16 cellular contexts compared by ENCODE assay signal in genomic region chr1:56434659-56435202, GRCh38.
DNase-seq lines count a peak whose midpoint lies in the region; ATAC-seq and TF ChIP-seq lines count a peak whose summit lies in the region.
"Had no signal": no experiment of that assay in that cellular context is flagged by ENCODE, and none has a peak within 500 bp of the region (broad histone marks: within the 10 kb centered on the region; RNA-seq: fewer than 3 reads in every experiment).

No MANE protein-coding gene starts in this region.

- H4K91ac ChIP-seq in trophoblast cell (ENCODE audit: low read depth, low read length), result no peak overlapping the region

- H3K9me3 Mint-ChIP-seq in endodermal cell, result no peaks in the 10 kb centered on the region

- H3K4me3 Mint-ChIP-seq in endodermal cell, result no peak overlapping the region
- H3K4me3 Mint-ChIP-seq: CD4-positive, alpha-beta memory T cell had no signal

- DNase-seq in NCI-H524 treated with DMSO at 0.1 percent for 48 hours (lab: John Stamatoyannopoulos, UW), result peak; percentile 69
- peak; percentile 77 for DNase-seq in endodermal cell
- DNase-seq in trophoblast cell, result no peak
- no peak for DNase-seq in activated CD4-positive, alpha-beta T cell treated with anti-CD3 and anti-CD28 coated beads, Interleukin-2, amount 50 U/mL, for 1 hour
- DNase-seq in heart left ventricle, result no peak
- no peak for DNase-seq in NCI-H146 treated with DMSO at 0.1 percent for 48 hours (lab: John Stamatoyannopoulos, UW; ENCODE audit: unreplicated experiment)
- DNase-seq: activated effector memory CD4-positive, alpha-beta T cell treated with anti-CD3 and anti-CD28 coated beads, Interleukin-2, amount 50 U/mL, for 16 hours; body of pancreas; CD4-positive, alpha-beta memory T cell; H7; left cardiac atrium; NCI-H2081 treated with DMSO at 0.1 percent for 48 hours; retina; stimulated activated CD4-positive, alpha-beta T cell treated with anti-CD3 and anti-CD28 coated beads, Interleukin-2, amount 100 ng/mL, for 24 hours had no signal

- no peak overlapping the region for H3K27ac ChIP-seq in endodermal cell (ENCODE audit: low read depth, low read length)
- no peak overlapping the region for H3K27ac ChIP-seq in trophoblast cell (ENCODE audit: low read depth, low read length)
- H3K27ac ChIP-seq in heart left ventricle, result no peak overlapping the region
- H3K27ac ChIP-seq: body of pancreas had no signal

- H3K27me3 ChIP-seq in endodermal cell (ENCODE audit: control insufficient read depth, insufficient read depth, low read length, poor library complexity, severe bottlenecking), result no peaks in the 10 kb centered on the region
- no peaks in the 10 kb centered on the region for H3K27me3 ChIP-seq in trophoblast cell (ENCODE audit: insufficient read depth, low read length)
- H3K27me3 ChIP-seq in heart left ventricle, result no peaks in the 10 kb centered on the region
- H3K27me3 ChIP-seq: body of pancreas had no signal

- H3K9me3 ChIP-seq in endodermal cell (ENCODE audit: control insufficient read depth, low read length), result no peaks in the 10 kb centered on the region
- H3K9me3 ChIP-seq in trophoblast cell (ENCODE audit: insufficient read depth, low read depth, low read length), result no peaks in the 10 kb centered on the region
- no peaks in the 10 kb centered on the region for H3K9me3 ChIP-seq in heart left ventricle
- H3K9me3 ChIP-seq: body of pancreas had no signal

- peaks cover 55% of the 10 kb centered on the region for H3K4me1 ChIP-seq in endodermal cell (ENCODE audit: control insufficient read depth, insufficient read depth, low read length)
- H3K4me1 ChIP-seq in trophoblast cell (ENCODE audit: control insufficient read depth in 1 of 2, insufficient read depth in 2 of 2, low read length in 2 of 2), result peaks cover 26 to 51% of the 10 kb centered on the region in 2 experiments
- H3K4me1 ChIP-seq in heart left ventricle, result peaks cover 0 to 69% (median 40%) of the 10 kb centered on the region in 12 donors

- ATAC-seq in GM21447 (IDR thresholded peaks at IDR 0.05; ENCODE audit: unreplicated experiment) (no peak), heart left ventricle (no peak)
- ATAC-seq: body of pancreas, left cardiac atrium had no signal

- peaks cover 1% of the 10 kb centered on the region for H3K79me2 ChIP-seq in trophoblast cell (ENCODE audit: control insufficient read depth, insufficient read depth, low read length, poor library complexity)

- no peak overlapping the region for H2AFZ ChIP-seq in trophoblast cell (ENCODE audit: insufficient read depth, low read length, poor library complexity)

- TF ChIP-seq CTCF in GM12873 (IDR thresholded peaks at IDR 0.05; ENCODE audit: insufficient read depth, low read depth, low read length, missing control alignments), result peak; percentile 25
- TF ChIP-seq CTCF in endodermal cell (conservative IDR thresholded peaks at IDR 0.05), result peak; percentile 75
- TF ChIP-seq CTCF in heart left ventricle (IDR thresholded peaks at IDR 0.05), result no peak

- no peak overlapping the region for H3K14ac ChIP-seq in trophoblast cell (ENCODE audit: low read length)

- H3K23ac ChIP-seq in trophoblast cell (ENCODE audit: low read length), result no peak overlapping the region

- peak overlapping the region; percentile 35 for H2BK120ac ChIP-seq in trophoblast cell (ENCODE audit: insufficient read depth, low read length, poor library complexity)

- H3K4me2 ChIP-seq in trophoblast cell (ENCODE audit: low read length), result no peak overlapping the region

- WGBS in endodermal cell (ENCODE audit: insufficient coverage in 1 of 2, insufficient read length in 1 of 2), 2 experiments, result 75 to 76% methylated on average over 3 to 5 of the region's 5 CpGs
- no CpG with 5 or more reads among the region's 5 CpGs for WGBS in trophoblast cell (ENCODE audit: extremely low coverage, insufficient coverage, insufficient read length)
- WGBS in heart left ventricle, 4 donors, result 91 to 94% (median 92%) methylated on average over 4 to 5 of the region's 5 CpGs

- H3K9ac ChIP-seq in endodermal cell (ENCODE audit: extremely low read depth, low read length, poor library complexity, severe bottlenecking), result no peak overlapping the region
- no peak overlapping the region for H3K9ac ChIP-seq in trophoblast cell (ENCODE audit: low read length)

- H3K18ac ChIP-seq in trophoblast cell (ENCODE audit: low read length), result no peak overlapping the region

- peak overlapping the region; percentile 47 for H2BK12ac ChIP-seq in trophoblast cell (ENCODE audit: low read length)

- intact Hi-C loops in heart left ventricle (cut with DNase I), result loop anchor here in 1 of 10 donors (10.0 kb wide), 1 partner anchor 70 kb away; no protein-coding TSS in a partner anchor

- no peaks in the 10 kb centered on the region for H3K36me3 ChIP-seq in endodermal cell (ENCODE audit: control insufficient read depth, insufficient read depth, low read length)
- H3K36me3 ChIP-seq in trophoblast cell (ENCODE audit: control insufficient read depth in 1 of 2, insufficient read depth in 2 of 2, low read length in 2 of 2), result no peaks in the 10 kb centered on the region
- H3K36me3 ChIP-seq in heart left ventricle, result no peaks in the 10 kb centered on the region

- peaks cover 8% of the 10 kb centered on the region for H3K27me3 Mint-ChIP-seq in endodermal cell (ENCODE audit: insufficient read depth)

- H2BK5ac ChIP-seq in trophoblast cell (ENCODE audit: low read depth, low read length, poor library complexity), result no peak overlapping the region

- H3K79me1 ChIP-seq in trophoblast cell (ENCODE audit: low read length), result peaks cover 28% of the 10 kb centered on the region

- no peaks in the 10 kb centered on the region for H3K36me3 Mint-ChIP-seq in endodermal cell (ENCODE audit: low read depth)
- H3K36me3 Mint-ChIP-seq: CD4-positive, alpha-beta memory T cell had no signal

- peaks cover 87% of the 10 kb centered on the region for H3K4me1 Mint-ChIP-seq in endodermal cell
- H3K4me1 Mint-ChIP-seq: CD4-positive, alpha-beta memory T cell had no signal

- H2AK5ac ChIP-seq in trophoblast cell (ENCODE audit: low read length), result no peak overlapping the region

- no peak for TF ChIP-seq POLR2A in heart left ventricle (IDR thresholded peaks at IDR 0.05)

- H3K4me3 ChIP-seq in endodermal cell (ENCODE audit: low read length) (no peak overlapping the region), trophoblast cell (ENCODE audit: low read depth, low read length) (no peak overlapping the region), heart left ventricle (no peak overlapping the region)
- H3K4me3 ChIP-seq: body of pancreas had no signal

- H4K8ac ChIP-seq in trophoblast cell (ENCODE audit: low read depth, low read length), result no peak overlapping the region

- peak overlapping the region; percentile 45 for H3K27ac Mint-ChIP-seq in endodermal cell
- H3K27ac Mint-ChIP-seq: CD4-positive, alpha-beta memory T cell had no signal

- no peak overlapping the region for H4K12ac ChIP-seq in trophoblast cell (ENCODE audit: low read depth, low read length)

- H3K4ac ChIP-seq in trophoblast cell (ENCODE audit: low read depth, low read length), result no peak overlapping the region

Comparison
In these comparisons a context has a peak if more than half of its experiments do, and no peak if none do; other contexts are left out.
1. CTCF ChIP-seq: peak in GM12873 (single experiment) and endodermal cell (single experiment); none in heart left ventricle (0 of 12).
2. DNase-seq: peak in NCI-H524 treated with DMSO at 0.1 percent for 48 hours (single experiment) and endodermal cell (single experiment); none in trophoblast cell (0 of 2), activated CD4-positive, alpha-beta T cell treated with anti-CD3 and anti-CD28 coated beads, Interleukin-2, amount 50 U/mL, for 1 hour (single experiment), heart left ventricle (0 of 5) and NCI-H146 treated with DMSO at 0.1 percent for 48 hours (single experiment).